18 cellular contexts compared by ENCODE assay signal in genomic region chr14:89697281-89698060, GRCh38.
"Had no signal": no experiment of that assay in that cellular context is flagged by ENCODE, and none has a peak within 500 bp of the region (broad histone marks: within the 10 kb centered on the region; RNA-seq: fewer than 3 reads in every experiment).

No MANE protein-coding gene starts in this region.

- H3K9me3 Mint-ChIP-seq: stimulated activated memory B cell treated with anti-CD40 and anti-IgM and Interleukin-4, amounts not matched to agents 10 μg/mL and 1 μg/mL and 100 μg/mL, for 72 hours had no signal

- H3K36me3 ChIP-seq: ascending aorta, cardiac muscle cell, esophagus squamous epithelium, neutrophil, suprapubic skin, upper lobe of left lung had no signal

- H3K27me3 Mint-ChIP-seq: naive thymus-derived CD4-positive, alpha-beta T cell; stimulated activated memory B cell treated with anti-CD40 and anti-IgM and Interleukin-4, amounts not matched to agents 10 μg/mL and 1 μg/mL and 100 μg/mL, for 72 hours had no signal

- H3K4me3 Mint-ChIP-seq: naive thymus-derived CD4-positive, alpha-beta T cell; stimulated activated memory B cell treated with anti-CD40 and anti-IgM and Interleukin-4, amounts not matched to agents 10 μg/mL and 1 μg/mL and 100 μg/mL, for 72 hours had no signal

- FAIRE-seq: colon had no signal

- H3K36me3 Mint-ChIP-seq: stimulated activated memory B cell treated with anti-CD40 and anti-IgM and Interleukin-4, amounts not matched to agents 10 μg/mL and 1 μg/mL and 100 μg/mL, for 72 hours had no signal

- DNase-seq: activated CD4-positive, alpha-beta T cell treated with anti-CD3 and anti-CD28 coated beads for 1 hour; esophagus squamous epithelium; foreskin fibroblast; glutamatergic neuron; left colon; mammary epithelial cell; naive thymus-derived CD4-positive, alpha-beta T cell; posterior cingulate gyrus; SHP77; upper lobe of left lung had no signal

- H3K27me3 ChIP-seq: ascending aorta, cardiac muscle cell, esophagus squamous epithelium, neutrophil, suprapubic skin, upper lobe of left lung had no signal

- H3K4me3 ChIP-seq: ascending aorta, cardiac muscle cell, esophagus squamous epithelium, skin epidermis, suprapubic skin, upper lobe of left lung had no signal

- H3K27ac Mint-ChIP-seq: stimulated activated memory B cell treated with anti-CD40 and anti-IgM and Interleukin-4, amounts not matched to agents 10 μg/mL and 1 μg/mL and 100 μg/mL, for 72 hours had no signal

- ATAC-seq: left colon; naive thymus-derived CD4-positive, alpha-beta T cell; SK-N-SH treated with all-trans-retinoic acid at 6 μM for 48 hours; stimulated activated memory B cell treated with anti-CD40 and anti-IgM and Interleukin-4, amounts not matched to agents 10 μg/mL and 1 μg/mL and 100 μg/mL, for 72 hours had no signal
